22 cellular contexts compared by ENCODE assay signal in genomic region chr7:41893656-41894055, GRCh38.
DNase-seq lines count a peak whose midpoint lies in the region; ATAC-seq, FAIRE-seq and TF ChIP-seq lines count a peak whose summit lies in the region.
"Had no signal": no experiment of that assay in that cellular context is flagged by ENCODE, and none has a peak within 500 bp of the region (broad histone marks: within the 10 kb centered on the region; RNA-seq: fewer than 3 reads in every experiment).

No MANE protein-coding gene starts in this region.

- no peaks in the 10 kb centered on the region for H3K9me3 ChIP-seq in SK-N-SH
- H3K9me3 ChIP-seq in mucosa of descending colon, result no peaks in the 10 kb centered on the region
- H3K9me3 ChIP-seq: A549; BLaER1 treated with 17β-estradiol and CSF1 and Interleukin-3, amounts not matched to agents 10 nM and 100 nM had no signal

- H3F3A ChIP-seq in SK-N-SH (replicated peaks; ENCODE audit: insufficient read depth), result peaks cover 15% of the 10 kb centered on the region

- ATAC-seq in SK-N-SH treated with all-trans-retinoic acid at 6 μM for 48 hours, result no peak
- peak; percentile 56 for ATAC-seq in mucosa of descending colon
- ATAC-seq: A549; CD8-positive, alpha-beta T cell; GM12878 had no signal

- POLR2A ChIA-PET in SK-N-SH (lab: Yijun Ruan, JAX), result no interaction called here

- H4K20me1 ChIP-seq in SK-N-SH (ENCODE audit: insufficient read depth), result no peaks in the 10 kb centered on the region
- H4K20me1 ChIP-seq: BLaER1 treated with 17β-estradiol and CSF1 and Interleukin-3, amounts not matched to agents 10 nM and 100 nM had no signal

- H3K4me1 ChIP-seq in SK-N-SH (ENCODE audit: control insufficient read depth in 1 of 2, insufficient read depth in 2 of 2, low read depth in 1 of 2, low read length in 1 of 2) (peaks cover 0 to 45% of the 10 kb centered on the region in 2 experiments; a peak in 1 of 4 replicates), mucosa of descending colon (ENCODE audit: low read depth) (peaks cover 4% of the 10 kb centered on the region)
- H3K4me1 ChIP-seq: A549 had no signal

- H3K27me3 ChIP-seq in SK-N-SH (ENCODE audit: insufficient read depth), result no peaks in the 10 kb centered on the region

- H3K4me3 ChIP-seq in SK-N-SH (ENCODE audit: low read depth in 2 of 2, low read length in 1 of 2) (no peak overlapping the region), mucosa of descending colon (no peak overlapping the region)
- H3K4me3 ChIP-seq: A549; BLaER1 treated with 17β-estradiol and CSF1 and Interleukin-3, amounts not matched to agents 10 nM and 100 nM; GM12878 had no signal

- H3K79me2 ChIP-seq in SK-N-SH (ENCODE audit: insufficient read depth), result no peaks in the 10 kb centered on the region

- no peak overlapping the region for H3K9ac ChIP-seq in SK-N-SH
- H3K9ac ChIP-seq: BLaER1 treated with 17β-estradiol and CSF1 and Interleukin-3, amounts not matched to agents 10 nM and 100 nM had no signal

- H3K36me3 ChIP-seq in SK-N-SH (replicated peaks in 1 of 2; ENCODE audit: control insufficient read depth in 1 of 2, insufficient read depth in 2 of 2, low read length in 1 of 2), result no peaks in the 10 kb centered on the region
- H3K36me3 ChIP-seq in mucosa of descending colon (ENCODE audit: low read depth), result no peaks in the 10 kb centered on the region
- H3K36me3 ChIP-seq: BLaER1 treated with 17β-estradiol and CSF1 and Interleukin-3, amounts not matched to agents 10 nM and 100 nM had no signal

- TF ChIP-seq CTCF in SK-N-SH (IDR thresholded peaks at IDR 0.05) (no peak), mucosa of descending colon (IDR thresholded peaks at IDR 0.05) (no peak)

- CTCF ChIA-PET in SK-N-SH (lab: Yijun Ruan, JAX), result no interaction called here

- H3K9me2 ChIP-seq in SK-N-SH, result no peaks in the 10 kb centered on the region

- WGBS in SK-N-SH (ENCODE audit: low lambda C conversion rate), result 82% methylated on average over 2 of the region's 2 CpGs

- H2AFZ ChIP-seq in SK-N-SH (ENCODE audit: low read depth), result peak overlapping the region; percentile 90; the same call in 1 of the 2 replicates

- no peak for FAIRE-seq in frontal cortex (lab: Jason Lieb, UNC)
- FAIRE-seq: A549, GM12878, GM12892 had no signal

- TF ChIP-seq EP300 in SK-N-SH (IDR thresholded peaks at IDR 0.05; ENCODE audit: borderline replicate concordance in 1 of 2, low read depth in 1 of 2, low read length in 1 of 2), result no peak

- H3K4me2 ChIP-seq in SK-N-SH, result no peak overlapping the region
- H3K4me2 ChIP-seq: A549; BLaER1 treated with 17β-estradiol and CSF1 and Interleukin-3, amounts not matched to agents 10 nM and 100 nM had no signal

- no peak for TF ChIP-seq RAD21 in SK-N-SH (IDR thresholded peaks at IDR 0.05; ENCODE audit: low read length)

- intact Hi-C loops in mucosa of descending colon (cut with DNase I, micrococcal nuclease), result no loop called here

- H3K27ac ChIP-seq in SK-N-SH (ENCODE audit: low read depth in 2 of 2, low read length in 1 of 2), result no peak overlapping the region
- H3K27ac ChIP-seq: 22Rv1; A549; BLaER1 treated with 17β-estradiol and CSF1 and Interleukin-3, amounts not matched to agents 10 nM and 100 nM; C4-2B had no signal

- DNase-seq in SK-N-SH, result no peak
- DNase-seq in mucosa of descending colon, result no peak
- no peak for DNase-seq in frontal cortex (ENCODE audit: low spot score in 2 of 2)
- no peak for DNase-seq in SK-N-DZ (ENCODE audit: low spot score)
- DNase-seq: AML-193; CD4-positive, alpha-beta T cell; CD8-positive, alpha-beta T cell; COR-L47; DMS 273 treated with DMSO at 0.1 percent for 48 hours; DMS153; DMS53; DMS79; DND-41; EL; GDM1 had no signal

TF ChIP-seq in SK-N-SH, 30 proteins besides CTCF, POLR2A, EP300 and RAD21:
- no peak for TF ChIP-seq NRF1 (IDR thresholded peaks at IDR 0.05; ENCODE audit: low read depth, low read length)
- TF ChIP-seq GATA2 (CRISPR knock-in tag; IDR thresholded peaks at IDR 0.05), result no peak
- TF ChIP-seq IRF3 (IDR thresholded peaks at IDR 0.05; ENCODE audit: low read depth, low read length), result no peak
- TF ChIP-seq TAF1 (IDR thresholded peaks at IDR 0.05; ENCODE audit: borderline replicate concordance, low read depth, low read length), result no peak
- TF ChIP-seq EZH2phosphoT487 (IDR thresholded peaks at IDR 0.05; ENCODE audit: borderline replicate concordance, low read depth), result no peak
- TF ChIP-seq MEF2A (IDR thresholded peaks at IDR 0.05; ENCODE audit: borderline replicate concordance, low read depth), result no peak

TF ChIP-seq in SK-N-SH treated with all-trans-retinoic acid at 6 μM for 48 hours, 23 proteins besides CTCF, POLR2A, EP300 and RAD21:
- no peak for TF ChIP-seq PATZ1 (CRISPR knock-in tag; IDR thresholded peaks at IDR 0.05; ENCODE audit: borderline replicate concordance)
